18 cellular contexts compared by ENCODE assay signal in genomic region chr17:422196-422930, GRCh38.
"Had no signal": no experiment of that assay in that cellular context is flagged by ENCODE, and none has a peak within 500 bp of the region (broad histone marks: within the 10 kb centered on the region; RNA-seq: fewer than 3 reads in every experiment).

No MANE protein-coding gene starts in this region.

- H3K9me3 Mint-ChIP-seq: activated B cell treated with CpG ODN at 0.5 μM for 24 hours; dendritic cell treated with granulocyte-macrophage colony-stimulating factor and Interleukin-4, amounts not matched to agents 40 ng/mL and 50 ng/mL, for 4 days; stimulated activated memory B cell treated with anti-CD40 and anti-IgM and Interleukin-4, amounts not matched to agents 10 μg/mL and 1 μg/mL and 100 μg/mL, for 72 hours had no signal

- H3K4me3 ChIP-seq: ascending aorta, breast epithelium, uterus had no signal

- FAIRE-seq: TTC549 had no signal

- H3K4me1 ChIP-seq: ascending aorta, breast epithelium, uterus had no signal

- H3K4me3 Mint-ChIP-seq: activated B cell treated with CpG ODN at 0.5 μM for 24 hours; activated T-cell treated with anti-CD3 and anti-CD28 coated beads, Interleukin-2, amount 50 U/mL, for 72 hours; dendritic cell treated with granulocyte-macrophage colony-stimulating factor and Interleukin-4, amounts not matched to agents 40 ng/mL and 50 ng/mL, for 4 days; naive B cell; stimulated activated memory B cell treated with anti-CD40 and anti-IgM and Interleukin-4, amounts not matched to agents 10 μg/mL and 1 μg/mL and 100 μg/mL, for 72 hours had no signal

- H3K36me3 Mint-ChIP-seq: stimulated activated memory B cell treated with anti-CD40 and anti-IgM and Interleukin-4, amounts not matched to agents 10 μg/mL and 1 μg/mL and 100 μg/mL, for 72 hours had no signal

- H3K36me3 ChIP-seq: ascending aorta, breast epithelium, uterus had no signal

- ATAC-seq: activated T-cell treated with anti-CD3 and anti-CD28 coated beads, Interleukin-2, amount 50 U/mL, for 72 hours; stimulated activated memory B cell treated with anti-CD40 and anti-IgM and Interleukin-4, amounts not matched to agents 10 μg/mL and 1 μg/mL and 100 μg/mL, for 72 hours had no signal

- H3K27me3 ChIP-seq: ascending aorta, breast epithelium, uterus had no signal

- H3K27ac ChIP-seq: ascending aorta, breast epithelium, epithelial cell of prostate, uterus had no signal

- DNase-seq: activated B cell treated with CpG ODN at 0.5 μM for 24 hours; activated CD4-positive, alpha-beta T cell treated with anti-CD3 and anti-CD28 coated beads for 48 hours; activated CD8-positive, alpha-beta memory T cell treated with anti-CD3 and anti-CD28 coated beads, Interleukin-2, amount 50 U/mL, for 48 hours; activated T-cell treated with anti-CD3 and anti-CD28 coated beads, Interleukin-2, amount 50 U/mL, for 72 hours; effector memory CD4-positive, alpha-beta T cell; foreskin melanocyte; naive B cell; posterior cingulate gyrus; retina; stimulated activated CD4-positive, alpha-beta T cell treated with anti-CD3 and anti-CD28 coated beads, Interleukin-12 subunit alpha, Interleukin-12 subunit beta, amount 100 ng/mL, for 4 hours; T-helper 2 cell; uterus had no signal

- H3K9me3 ChIP-seq: ascending aorta, breast epithelium, uterus had no signal

- H3K27ac Mint-ChIP-seq: activated B cell treated with CpG ODN at 0.5 μM for 24 hours; activated T-cell treated with anti-CD3 and anti-CD28 coated beads, Interleukin-2, amount 50 U/mL, for 72 hours; dendritic cell treated with granulocyte-macrophage colony-stimulating factor and Interleukin-4, amounts not matched to agents 40 ng/mL and 50 ng/mL, for 4 days; naive B cell; stimulated activated memory B cell treated with anti-CD40 and anti-IgM and Interleukin-4, amounts not matched to agents 10 μg/mL and 1 μg/mL and 100 μg/mL, for 72 hours had no signal
